In genomic region chr2:196336715-196337617, GRCh38 we compare ENCODE assay signal across 8 cellular contexts.
DNase-seq lines count a peak whose midpoint lies in the region; ATAC-seq and TF ChIP-seq lines count a peak whose summit lies in the region.

No MANE protein-coding gene starts in this region.

- no peak overlapping the region for H3K27ac Mint-ChIP-seq in activated T-cell treated with anti-CD3 and anti-CD28 coated beads, Interleukin-2, amount 50 U/mL, for 72 hours

- H3K4me3 ChIP-seq in left ventricle myocardium inferior = no peak overlapping the region

- peaks cover 15% of the 10 kb centered on the region for H3K4me1 Mint-ChIP-seq in activated T-cell treated with anti-CD3 and anti-CD28 coated beads, Interleukin-2, amount 50 U/mL, for 72 hours (ENCODE audit: low read depth)

- H3K36me3 ChIP-seq in left ventricle myocardium inferior = no peaks in the 10 kb centered on the region

- DNase-seq in AG08396 (ENCODE audit: low spot score) = peak; percentile 56
- DNase-seq in NCI-H1694 treated with DMSO at 0.1 percent for 48 hours (lab: John Stamatoyannopoulos, UW) = peak; percentile 6
- DNase-seq in activated T-cell treated with anti-CD3 and anti-CD28 coated beads, Interleukin-2, amount 50 U/mL, for 72 hours = peak; percentile 12 to 29
- no peak for DNase-seq in left ventricle myocardium inferior
- peak; percentile 18 for DNase-seq in stimulated activated naive CD8-positive, alpha-beta T cell treated with anti-CD3 and anti-CD28 coated beads, Interleukin-15, Interleukin-2, amounts not matched to agents 100 U/mL and 50 U/mL, for 24 hours
- no peak for DNase-seq in middle frontal gyrus (ENCODE audit: extremely low spot score, low spot score)

- ATAC-seq in GM18498 (IDR thresholded peaks at IDR 0.05; ENCODE audit: unreplicated experiment) (peak; percentile 69), HG03342 (IDR thresholded peaks at IDR 0.05; ENCODE audit: unreplicated experiment) (no peak)
- peak; percentile 46 to 49 for ATAC-seq in activated T-cell treated with anti-CD3 and anti-CD28 coated beads, Interleukin-2, amount 50 U/mL, for 72 hours (replicated peaks in 1 of 2)
- peak; percentile 30 for ATAC-seq in stimulated activated naive CD8-positive, alpha-beta T cell treated with anti-CD3 and anti-CD28 coated beads, Interleukin-15, Interleukin-2, amounts not matched to agents 100 U/mL and 50 U/mL, for 24 hours

- H3K27me3 Mint-ChIP-seq in activated T-cell treated with anti-CD3 and anti-CD28 coated beads, Interleukin-2, amount 50 U/mL, for 72 hours (ENCODE audit: low read depth) = peaks cover 7% of the 10 kb centered on the region

- no peak overlapping the region for H3K27ac ChIP-seq in left ventricle myocardium inferior (replicated peaks)

- H3K9me3 Mint-ChIP-seq in activated T-cell treated with anti-CD3 and anti-CD28 coated beads, Interleukin-2, amount 50 U/mL, for 72 hours = no peaks in the 10 kb centered on the region

- no peaks in the 10 kb centered on the region for H3K36me3 Mint-ChIP-seq in activated T-cell treated with anti-CD3 and anti-CD28 coated beads, Interleukin-2, amount 50 U/mL, for 72 hours (ENCODE audit: insufficient read depth in 2 of 2)

- H3K4me3 Mint-ChIP-seq in activated T-cell treated with anti-CD3 and anti-CD28 coated beads, Interleukin-2, amount 50 U/mL, for 72 hours = no peak overlapping the region

- no peaks in the 10 kb centered on the region for H3K9me3 ChIP-seq in left ventricle myocardium inferior (replicated peaks)

- no peaks in the 10 kb centered on the region for H3K27me3 ChIP-seq in left ventricle myocardium inferior (ENCODE audit: low read depth)

- peaks cover 90% of the 10 kb centered on the region for H3K4me1 ChIP-seq in left ventricle myocardium inferior

- intact Hi-C loops in left ventricle myocardium inferior (cut with micrococcal nuclease) = no loop called here

- peak; percentile 54 for TF ChIP-seq CTCF in left ventricle myocardium inferior (IDR thresholded peaks at IDR 0.05; ENCODE audit: borderline replicate concordance)

Comparison
In these comparisons a context has a peak if more than half of its experiments do, and no peak if none do; other contexts are left out.
1. DNase-seq: peak in AG08396 (single experiment), NCI-H1694 treated with DMSO at 0.1 percent for 48 hours (single experiment), activated T-cell treated with anti-CD3 and anti-CD28 coated beads, Interleukin-2, amount 50 U/mL, for 72 hours (2 of 2) and stimulated activated naive CD8-positive, alpha-beta T cell treated with anti-CD3 and anti-CD28 coated beads, Interleukin-15, Interleukin-2, amounts not matched to agents 100 U/mL and 50 U/mL, for 24 hours (single experiment); none in left ventricle myocardium inferior (single experiment) and middle frontal gyrus (single experiment).